1 cellular context compared by ENCODE assay signal in the genomic region with DNA sequence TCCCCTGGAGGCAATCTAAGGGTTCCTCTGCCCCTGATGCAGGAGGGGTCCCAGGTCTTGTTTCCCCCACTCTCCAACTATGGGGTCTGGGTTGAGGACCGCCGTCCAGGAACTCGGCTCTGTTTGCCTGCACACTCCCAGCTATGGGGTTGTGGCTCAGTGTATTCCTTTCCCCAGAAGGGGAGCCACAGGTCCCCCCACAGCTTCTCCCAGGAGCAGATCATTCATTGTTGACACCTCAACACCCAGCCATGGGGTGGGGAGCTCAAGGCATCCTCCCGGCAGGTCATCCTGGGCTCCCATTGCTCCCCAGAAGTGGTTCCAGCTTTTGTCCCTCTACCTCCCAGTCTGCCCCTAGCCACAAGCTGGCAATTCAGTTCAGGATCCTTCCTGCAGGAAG.
TF ChIP-seq lines count a peak whose summit lies in the region.

No MANE protein-coding gene starts in this region.

TF ChIP-seq in IMR-90, 13 proteins besides CTCF, POLR2A, EP300 and RAD21 (continued from another document):
- TF ChIP-seq, protein P1, sequence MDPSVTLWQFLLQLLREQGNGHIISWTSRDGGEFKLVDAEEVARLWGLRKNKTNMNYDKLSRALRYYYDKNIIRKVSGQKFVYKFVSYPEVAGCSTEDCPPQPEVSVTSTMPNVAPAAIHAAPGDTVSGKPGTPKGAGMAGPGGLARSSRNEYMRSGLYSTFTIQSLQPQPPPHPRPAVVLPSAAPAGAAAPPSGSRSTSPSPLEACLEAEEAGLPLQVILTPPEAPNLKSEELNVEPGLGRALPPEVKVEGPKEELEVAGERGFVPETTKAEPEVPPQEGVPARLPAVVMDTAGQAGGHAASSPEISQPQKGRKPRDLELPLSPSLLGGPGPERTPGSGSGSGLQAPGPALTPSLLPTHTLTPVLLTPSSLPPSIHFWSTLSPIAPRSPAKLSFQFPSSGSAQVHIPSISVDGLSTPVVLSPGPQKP (IDR thresholded peaks at IDR 0.05; ENCODE audit: borderline replicate concordance, low read depth, low read length): no peak
- no peak for TF ChIP-seq CHD1 (IDR thresholded peaks at IDR 0.05; ENCODE audit: low read depth, low read length)
- no peak for TF ChIP-seq MAZ (IDR thresholded peaks at IDR 0.05; ENCODE audit: borderline replicate concordance, low read depth, low read length)
- TF ChIP-seq NFE2L2 (IDR thresholded peaks at IDR 0.05; ENCODE audit: low read depth, low read length): no peak
- no peak for TF ChIP-seq SMC3 (IDR thresholded peaks at IDR 0.05; ENCODE audit: low read depth, low read length)
- no peak for TF ChIP-seq CEBPB (IDR thresholded peaks at IDR 0.05; ENCODE audit: low read depth, low read length)
